9 cellular contexts compared by ENCODE assay signal in genomic region chr6:2902470-2902762, GRCh38. TPM values are rescaled to one million over a fixed set of nuclear protein-coding genes. Genes with fewer than 3 reads are reported as not detected.
DNase-seq lines count a peak whose midpoint lies in the region; ATAC-seq and TF ChIP-seq lines count a peak whose summit lies in the region.
"Had no signal": no experiment of that assay in that cellular context is flagged by ENCODE, and none has a peak within 500 bp of the region (broad histone marks: within the 10 kb centered on the region; RNA-seq: fewer than 3 reads in every experiment).

No MANE protein-coding gene starts in this region.

- H3K9me3 ChIP-seq in naive thymus-derived CD4-positive, alpha-beta T cell (ENCODE audit: control insufficient read depth in 2 of 3, low read length in 3 of 3): no peaks in the 10 kb centered on the region

- H3K36me3 ChIP-seq in naive thymus-derived CD4-positive, alpha-beta T cell (ENCODE audit: control insufficient read depth in 2 of 3, insufficient read depth in 3 of 3, low read length in 3 of 3): peaks cover 0 to 23% (median 8%) of the 10 kb centered on the region in 3 experiments

- no peaks in the 10 kb centered on the region for H3K27me3 Mint-ChIP-seq in stimulated activated naive CD8-positive, alpha-beta T cell treated with anti-CD3 and anti-CD28 coated beads, Interleukin-15, Interleukin-2, amounts not matched to agents 100 ng/mL and 50 ng/mL, for 24 hours
- H3K27me3 Mint-ChIP-seq in naive thymus-derived CD4-positive, alpha-beta T cell: peaks cover 0 to 7% (median 0%) of the 10 kb centered on the region in 5 donors

- peak overlapping the region; percentile 96 for H3K4me3 Mint-ChIP-seq in stimulated activated naive CD8-positive, alpha-beta T cell treated with anti-CD3 and anti-CD28 coated beads, Interleukin-15, Interleukin-2, amounts not matched to agents 100 ng/mL and 50 ng/mL, for 24 hours
- peak overlapping the region; percentile 96 to 100 (median 99) for H3K4me3 Mint-ChIP-seq in naive thymus-derived CD4-positive, alpha-beta T cell

- intact Hi-C loops in naive thymus-derived CD4-positive, alpha-beta T cell (cut with micrococcal nuclease): loop anchor here (1.0 to 2.0 kb wide), 5 partner anchors 22 to 86 kb away; no protein-coding TSS in a partner anchor

- peak overlapping the region; percentile 90 for H3K27ac ChIP-seq in naive thymus-derived CD4-positive, alpha-beta T cell (ENCODE audit: low read depth, low read length)

- peaks cover 28 to 30% of the 10 kb centered on the region in 2 donors for H3K4me1 ChIP-seq in naive thymus-derived CD4-positive, alpha-beta T cell (ENCODE audit: control insufficient read depth in 2 of 2, insufficient read depth in 2 of 2, low read length in 2 of 2)

- H3K36me3 Mint-ChIP-seq in stimulated activated naive CD8-positive, alpha-beta T cell treated with anti-CD3 and anti-CD28 coated beads, Interleukin-15, Interleukin-2, amounts not matched to agents 100 ng/mL and 50 ng/mL, for 24 hours (ENCODE audit: low read depth): peaks cover 52% of the 10 kb centered on the region
- H3K36me3 Mint-ChIP-seq in naive thymus-derived CD4-positive, alpha-beta T cell: peaks cover 0 to 45% (median 38%) of the 10 kb centered on the region in 5 donors

- H3K9me3 Mint-ChIP-seq in stimulated activated naive CD8-positive, alpha-beta T cell treated with anti-CD3 and anti-CD28 coated beads, Interleukin-15, Interleukin-2, amounts not matched to agents 100 ng/mL and 50 ng/mL, for 24 hours: peaks cover 7% of the 10 kb centered on the region
- H3K9me3 Mint-ChIP-seq in naive thymus-derived CD4-positive, alpha-beta T cell: peaks cover 0 to 2% (median 0%) of the 10 kb centered on the region in 11 donors

- no peak for DNase-seq in stimulated activated naive CD8-positive, alpha-beta T cell treated with anti-CD3 and anti-CD28 coated beads, Interleukin-15, Interleukin-2, amounts not matched to agents 100 U/mL and 50 U/mL, for 24 hours
- peak; percentile 9 for DNase-seq in epithelial cell of proximal tubule (ENCODE audit: low read depth)
- no peak for DNase-seq in naive thymus-derived CD4-positive, alpha-beta T cell
- DNase-seq in inferior parietal cortex (ENCODE audit: extremely low spot score): no peak
- no peak for DNase-seq in NCI-H1436 (lab: John Stamatoyannopoulos, UW)
- DNase-seq in NCI-H2171 (lab: John Stamatoyannopoulos, UW): no peak
- DNase-seq: DMS79 had no signal

- no peak for ATAC-seq in stimulated activated naive CD8-positive, alpha-beta T cell treated with anti-CD3 and anti-CD28 coated beads, Interleukin-15, Interleukin-2, amounts not matched to agents 100 U/mL and 50 U/mL, for 24 hours
- peak; percentile 9 for ATAC-seq in naive thymus-derived CD4-positive, alpha-beta T cell
- ATAC-seq in HG02642 (IDR thresholded peaks at IDR 0.05; ENCODE audit: poor library complexity, unreplicated experiment): no peak

- H3K27ac Mint-ChIP-seq in stimulated activated naive CD8-positive, alpha-beta T cell treated with anti-CD3 and anti-CD28 coated beads, Interleukin-15, Interleukin-2, amounts not matched to agents 100 ng/mL and 50 ng/mL, for 24 hours: peak overlapping the region; percentile 92
- H3K27ac Mint-ChIP-seq in naive thymus-derived CD4-positive, alpha-beta T cell: peak overlapping the region; percentile 88 to 98 (median 97)

- no peak for TF ChIP-seq CTCF in epithelial cell of proximal tubule (conservative IDR thresholded peaks at IDR 0.05; ENCODE audit: low read depth, low read length)

- CTCF ChIA-PET in naive thymus-derived CD4-positive, alpha-beta T cell (lab: Charles Lee): interaction anchor here (0.6 to 5.1 kb wide), 5 partner anchors 9 to 56 kb away, joined by 3 to 40 read pairs (median 5); no protein-coding TSS in a partner anchor

- POLR2A ChIA-PET in naive thymus-derived CD4-positive, alpha-beta T cell (lab: Charles Lee): interaction anchor here (0.5 to 5.5 kb wide), 15 partner anchors 9 to 108 kb away, joined by 3 to 71 read pairs (median 8); partner anchors contain the start of genes SERPINB1 and SERPINB6

- H3K4me1 Mint-ChIP-seq in stimulated activated naive CD8-positive, alpha-beta T cell treated with anti-CD3 and anti-CD28 coated beads, Interleukin-15, Interleukin-2, amounts not matched to agents 100 ng/mL and 50 ng/mL, for 24 hours (ENCODE audit: low read depth): peaks cover 65% of the 10 kb centered on the region
- peaks cover 55 to 74% (median 68%) of the 10 kb centered on the region in 7 donors for H3K4me1 Mint-ChIP-seq in naive thymus-derived CD4-positive, alpha-beta T cell

- peak overlapping the region; percentile 78 for H3K4me3 ChIP-seq in epithelial cell of proximal tubule (ENCODE audit: low read depth, low read length)
- H3K4me3 ChIP-seq in naive thymus-derived CD4-positive, alpha-beta T cell (ENCODE audit: low read length): peak overlapping the region; percentile 85

- H3K27me3 ChIP-seq in naive thymus-derived CD4-positive, alpha-beta T cell (ENCODE audit: control insufficient read depth in 2 of 2, insufficient read depth in 2 of 2, low read length in 2 of 2): no peaks in the 10 kb centered on the region

RNA-seq across cellular contexts. Expression of gene SERPINB9, which starts 0.7 kb away (rescaled TPM):
- total RNA-seq in epithelial cell of proximal tubule: 17.4 and 29.6 TPM in 2 replicates
- 10 to 100 TPM; 25.1 to 74.4 (median 52.0) TPM for total RNA-seq in naive thymus-derived CD4-positive, alpha-beta T cell
- 10 to 100 TPM; 33.1 to 34.1 TPM for polyA plus RNA-seq in naive thymus-derived CD4-positive, alpha-beta T cell
